17 cellular contexts compared by ENCODE assay signal in genomic region chr3:66761093-66761780, GRCh38.
"Had no signal": no experiment of that assay in that cellular context is flagged by ENCODE, and none has a peak within 500 bp of the region (broad histone marks: within the 10 kb centered on the region; RNA-seq: fewer than 3 reads in every experiment).

No MANE protein-coding gene starts in this region.

- DNase-seq: activated CD4-positive, alpha-beta T cell treated with anti-CD3 and anti-CD28 coated beads, Interleukin-2, amount 10 ng/mL, durations not matched to agents 24 days and 14 days; activated CD4-positive, CD25-positive, alpha-beta regulatory T cell; activated CD8-positive, alpha-beta memory T cell treated with anti-CD3 and anti-CD28 coated beads, Interleukin-2, amount 50 U/mL, for 48 hours; activated CD8-positive, alpha-beta T cell treated with anti-CD3 and anti-CD28 coated beads, Interleukin-2, amount 10 ng/mL, durations not matched to agents 7 days and 5 days; activated gamma-delta T cell treated with Interleukin-2 at 50 U/mL for 16 hours; aorta; dermis blood vessel endothelial cell; endodermal cell; erythroblast; glutamatergic neuron; kidney glomerular epithelial cell; midbrain; ovary; thyroid gland had no signal

- H3K27me3 ChIP-seq: ovary, thyroid gland had no signal

- H3K36me3 ChIP-seq: ovary, thyroid gland had no signal

- H3K4me1 ChIP-seq: thyroid gland had no signal

- ATAC-seq: activated CD8-positive, alpha-beta T cell treated with anti-CD3 and anti-CD28 coated beads, Interleukin-2, amount 10 ng/mL, durations not matched to agents 7 days and 5 days; SK-N-SH treated with all-trans-retinoic acid at 6 μM for 48 hours; stimulated activated effector memory CD8-positive, alpha-beta T cell treated with anti-CD3 and anti-CD28 coated beads, Interleukin-12 subunit alpha, Interleukin-12 subunit beta, amount 100 ng/mL, for 72 hours had no signal

- H3K27ac ChIP-seq: ovary, thyroid gland had no signal

- H3K9me3 ChIP-seq: ovary, thyroid gland had no signal

- H3K4me3 ChIP-seq: lung, ovary, thyroid gland had no signal
